ENCODE assay signal across 8 cellular contexts in genomic region chr20:4607287-4607713, GRCh38.
DNase-seq lines count a peak whose midpoint lies in the region; ATAC-seq, FAIRE-seq and TF ChIP-seq lines count a peak whose summit lies in the region.

No MANE protein-coding gene starts in this region.

- FAIRE-seq in GM19239 (lab: Jason Lieb, UNC) = peak; percentile 95

- no peak overlapping the region for H2AFZ ChIP-seq in hepatocyte

- H3K9ac ChIP-seq in skeletal muscle satellite cell (ENCODE audit: low read depth, low read length) = no peak overlapping the region

- H3K4me3 ChIP-seq in astrocyte of the cerebellum (ENCODE audit: low read depth, low read length) (no peak overlapping the region), hepatocyte (no peak overlapping the region), skeletal muscle satellite cell (ENCODE audit: low read length) (no peak overlapping the region)

- H3K79me2 ChIP-seq in hepatocyte = no peaks in the 10 kb centered on the region

- peak; percentile 88 for TF ChIP-seq CTCF in astrocyte of the cerebellum (IDR thresholded peaks at IDR 0.05; ENCODE audit: low read depth, low read length, missing control alignments)
- peak; percentile 96 for TF ChIP-seq CTCF in hepatocyte (IDR thresholded peaks at IDR 0.05; ENCODE audit: poor library complexity)

- no peaks in the 10 kb centered on the region for H3K9me2 ChIP-seq in hepatocyte (replicated peaks; ENCODE audit: insufficient read depth)

- no peak overlapping the region for H3K27ac ChIP-seq in hepatocyte

- 32% methylated on average over 13 of the region's 13 CpGs for WGBS in hepatocyte (ENCODE audit: low lambda C conversion rate, missing lambda C conversion rate)

- H3K9me3 ChIP-seq in hepatocyte (ENCODE audit: low read depth) (no peaks in the 10 kb centered on the region), skeletal muscle satellite cell (replicated peaks; ENCODE audit: low read length) (no peaks in the 10 kb centered on the region)

- DNase-seq in AG08396 (ENCODE audit: low spot score) (peak; percentile 39), GM19239 (ENCODE audit: insufficient read length, low spot score) (peak; percentile 28), NCI-H1417 (lab: John Stamatoyannopoulos, UW) (peak; percentile 50 to 87 (median 79)), T-helper 9 cell (peak; percentile 38), astrocyte of the cerebellum (ENCODE audit: low read depth) (peak; percentile 61), hepatocyte (ENCODE audit: low spot score) (peak; percentile 76)

- H4K20me1 ChIP-seq in hepatocyte (ENCODE audit: insufficient read depth, poor library complexity, severe bottlenecking) = no peaks in the 10 kb centered on the region

- H3K4me1 ChIP-seq in hepatocyte (ENCODE audit: insufficient read depth) (peaks cover 10% of the 10 kb centered on the region), skeletal muscle satellite cell (ENCODE audit: control insufficient read depth, insufficient read depth, low read length) (peaks cover 8% of the 10 kb centered on the region)

- no peak for ATAC-seq in GM21723 (IDR thresholded peaks at IDR 0.05; ENCODE audit: unreplicated experiment)

- H3K27me3 ChIP-seq in hepatocyte (no peaks in the 10 kb centered on the region), skeletal muscle satellite cell (ENCODE audit: control insufficient read depth, insufficient read depth, low read length) (peaks cover 44% of the 10 kb centered on the region)

- in situ Hi-C loops in astrocyte of the cerebellum (cut with HindIII; ENCODE audit: low sequenced_read_pairs) = no loop called here

- H3K36me3 ChIP-seq in hepatocyte (replicated peaks; ENCODE audit: insufficient read depth, low read depth) = no peaks in the 10 kb centered on the region
- H3K36me3 ChIP-seq in skeletal muscle satellite cell (ENCODE audit: insufficient read depth, low read length) = no peaks in the 10 kb centered on the region

- H3K4me2 ChIP-seq in hepatocyte = no peak overlapping the region
- peak overlapping the region; percentile 53 for H3K4me2 ChIP-seq in skeletal muscle satellite cell (ENCODE audit: low read length)

Comparison
In these comparisons a context has a peak if more than half of its experiments do, and no peak if none do; other contexts are left out.
1. DNase-seq: peak in every context shown above with its lines; median percentile 79 in NCI-H1417; 76 in hepatocyte; 61 in astrocyte of the cerebellum; 39 in AG08396; 38 in T-helper 9 cell; 28 in GM19239.